9 cellular contexts compared by ENCODE assay signal in genomic region chr7:148912758-148913541, GRCh38. TPM values are rescaled to one million over a fixed set of nuclear protein-coding genes. Genes with fewer than 3 reads are reported as not detected.
DNase-seq lines count a peak whose midpoint lies in the region; ATAC-seq, FAIRE-seq and TF ChIP-seq lines count a peak whose summit lies in the region.
"Had no signal": no experiment of that assay in that cellular context is flagged by ENCODE, and none has a peak within 500 bp of the region (broad histone marks: within the 10 kb centered on the region; RNA-seq: fewer than 3 reads in every experiment).

No MANE protein-coding gene starts in this region.

- TF ChIP-seq EP300 in GM12878 (IDR thresholded peaks at IDR 0.05; ENCODE audit: borderline replicate concordance in 1 of 2, control insufficient read depth in 1 of 2, low read depth in 2 of 2, low read length in 2 of 2) (peak; percentile 43 to 83; a peak in 2 of 4 replicates), suprapubic skin (IDR thresholded peaks at IDR 0.05) (no peak)

- H3K4me1 Mint-ChIP-seq in mesothelial cell of epicardium (peaks cover 17% of the 10 kb centered on the region), osteocyte (ENCODE audit: unreplicated experiment) (peaks cover 24% of the 10 kb centered on the region)

- TF ChIP-seq POLR2A in GM12878 (IDR thresholded peaks at IDR 0.05; ENCODE audit: low read depth, low read length) (no peak), suprapubic skin (IDR thresholded peaks at IDR 0.05) (no peak)

- RAD21 ChIA-PET in GM12878 (lab: Charles Lee; ENCODE audit: unreplicated experiment), result interaction anchor here (0.9 kb wide), 1 partner anchor 39 kb away, joined by 3 read pairs; no protein-coding TSS in a partner anchor

- H3K4me3 ChIP-seq in GM12865 (ENCODE audit: low read depth, low read length), result no peak overlapping the region
- no peak overlapping the region for H3K4me3 ChIP-seq in Loucy (ENCODE audit: low read length, poor library complexity, severe bottlenecking)
- H3K4me3 ChIP-seq in GM12878, result no peak overlapping the region
- H3K4me3 ChIP-seq in suprapubic skin, result no peak overlapping the region

- H3K9me2 ChIP-seq in Loucy (replicated peaks; ENCODE audit: low read depth, low read length), result no peaks in the 10 kb centered on the region

- no peaks in the 10 kb centered on the region for H3K36me3 ChIP-seq in Loucy (ENCODE audit: insufficient read depth, low read length)
- no peaks in the 10 kb centered on the region for H3K36me3 ChIP-seq in GM12878 (ENCODE audit: control insufficient read depth in 2 of 2, insufficient read depth in 2 of 2, low read length in 1 of 2)
- H3K36me3 ChIP-seq in suprapubic skin, result no peaks in the 10 kb centered on the region

- FAIRE-seq in GM12878 (lab: Jason Lieb, UNC), result peak; percentile 79

- POLR2A ChIA-PET in GM12878 (lab: Charles Lee), result no interaction called here

- peaks cover 11% of the 10 kb centered on the region for H3K4me1 ChIP-seq in Loucy (ENCODE audit: insufficient read depth, low read length, poor library complexity, severe bottlenecking)
- peaks cover 35% of the 10 kb centered on the region for H3K4me1 ChIP-seq in GM12878 (ENCODE audit: control insufficient read depth, insufficient read depth, low read length)
- H3K4me1 ChIP-seq in suprapubic skin, result peaks cover 4% of the 10 kb centered on the region

- H4K20me1 ChIP-seq in Loucy (ENCODE audit: insufficient read depth, low read length, poor library complexity, severe bottlenecking), result no peaks in the 10 kb centered on the region
- no peaks in the 10 kb centered on the region; the same call in 1 of the 2 replicates for H4K20me1 ChIP-seq in GM12878 (ENCODE audit: control insufficient read depth, insufficient read depth)

- H3K9me3 Mint-ChIP-seq in mesothelial cell of epicardium, result no peaks in the 10 kb centered on the region
- no peaks in the 10 kb centered on the region for H3K9me3 Mint-ChIP-seq in osteocyte (ENCODE audit: unreplicated experiment)

- SMC1A ChIA-PET in GM12878 (lab: Charles Lee; ENCODE audit: uncharacterized antibody, unreplicated experiment), result interaction anchor here (0.8 to 1.2 kb wide), 2 partner anchors 29 to 57 kb away, joined by 3 to 5 read pairs; no protein-coding TSS in a partner anchor

- CTCF ChIA-PET in GM12878 (lab: Yijun Ruan, JAX), result interaction anchor here (0.7 to 1.2 kb wide), 5 partner anchors 25 to 337 kb away, joined by 3 read pairs; no protein-coding TSS in a partner anchor

- H3K4me2 ChIP-seq in Loucy (ENCODE audit: low read depth, low read length, poor library complexity, severe bottlenecking), result peak overlapping the region; percentile 45
- H3K4me2 ChIP-seq in GM12878 (ENCODE audit: control insufficient read depth, insufficient read depth), result peak overlapping the region; percentile 12; the same call in 1 of the 2 replicates

- H3F3A ChIP-seq in Loucy (ENCODE audit: low read depth), result no peaks in the 10 kb centered on the region

- ATAC-seq in GM21717 (IDR thresholded peaks at IDR 0.05; ENCODE audit: unreplicated experiment), result peak; percentile 42
- peak; percentile 77 for ATAC-seq in GM12878

- H3K36me3 Mint-ChIP-seq in mesothelial cell of epicardium, result no peaks in the 10 kb centered on the region
- no peaks in the 10 kb centered on the region for H3K36me3 Mint-ChIP-seq in osteocyte (ENCODE audit: unreplicated experiment)

- DNase-seq in GM12865 (ENCODE audit: low read depth) (peak; percentile 75), GM12878 (ENCODE audit: low read depth, low spot score) (peak; percentile 57), mesothelial cell of epicardium (ENCODE audit: low spot score in 2 of 2, unreplicated experiment in 2 of 2) (no peak), osteocyte (ENCODE audit: extremely low spot score, unreplicated experiment) (no peak), iPS-NIHi11 (ENCODE audit: low spot score) (no peak), suprapubic skin (ENCODE audit: low spot score in 2 of 2) (no peak)
- DNase-seq: hippocampal formation had no signal

- TF ChIP-seq RAD21 in GM12878 (IDR thresholded peaks at IDR 0.05; ENCODE audit: insufficient read depth, low read depth, low read length), result no peak

- TF ChIP-seq CTCF in GM12865 (IDR thresholded peaks at IDR 0.05; ENCODE audit: insufficient read depth, low read depth, low read length, missing control alignments) (no peak), Loucy (conservative IDR thresholded peaks at IDR 0.05; ENCODE audit: low read length) (no peak), GM12878 (IDR thresholded peaks at IDR 0.05 in 2 of 3, conservative IDR thresholded peaks at IDR 0.05 in 1 of 3; ENCODE audit: control insufficient read depth in 2 of 3, extremely low read depth in 1 of 3, insufficient read depth in 1 of 3, low read depth in 3 of 3, low read length in 3 of 3) (no peak), mesothelial cell of epicardium (IDR thresholded peaks at IDR 0.05; ENCODE audit: unreplicated experiment) (no peak), osteocyte (IDR thresholded peaks at IDR 0.05) (no peak), suprapubic skin (IDR thresholded peaks at IDR 0.05) (no peak)

- H3K9me3 ChIP-seq in Loucy (ENCODE audit: insufficient read depth, low read depth, low read length), result no peaks in the 10 kb centered on the region
- no peaks in the 10 kb centered on the region for H3K9me3 ChIP-seq in GM12878 (replicated peaks; ENCODE audit: control insufficient read depth, insufficient read depth, low read length)
- H3K9me3 ChIP-seq in suprapubic skin, result no peaks in the 10 kb centered on the region

- no TSS peak for BruUV-seq in GM12878 (replicated peaks; lab: Mats Ljungman, UMichigan)

- H3K27me3 ChIP-seq in Loucy (ENCODE audit: insufficient read depth, low read length, poor library complexity, severe bottlenecking) (peaks cover 29% of the 10 kb centered on the region), GM12878 (replicated peaks in 1 of 2; ENCODE audit: control insufficient read depth in 2 of 2, insufficient read depth in 2 of 2, low read length in 1 of 2) (peaks cover 0 to 3% of the 10 kb centered on the region in 2 experiments; a peak in 3 of 4 replicates), suprapubic skin (no peaks in the 10 kb centered on the region)

- H3K27me3 Mint-ChIP-seq in mesothelial cell of epicardium (ENCODE audit: low read depth) (peaks cover 26% of the 10 kb centered on the region), osteocyte (ENCODE audit: unreplicated experiment) (peaks cover 20% of the 10 kb centered on the region)

- no peak overlapping the region for H3K4me3 Mint-ChIP-seq in mesothelial cell of epicardium
- no peak overlapping the region for H3K4me3 Mint-ChIP-seq in osteocyte (ENCODE audit: unreplicated experiment)

- no peak overlapping the region for H2AFZ ChIP-seq in Loucy (ENCODE audit: low read length)
- no peak overlapping the region for H2AFZ ChIP-seq in GM12878 (ENCODE audit: control insufficient read depth, low read depth, low read length)

- intact Hi-C loops in GM12878 (cut with micrococcal nuclease; ENCODE audit: unreplicated experiment), result no loop called here

- H3K9ac ChIP-seq in Loucy (ENCODE audit: low read depth, low read length, poor library complexity, severe bottlenecking) (no peak overlapping the region), GM12878 (ENCODE audit: control insufficient read depth, insufficient read depth, low read length) (no peak overlapping the region)

- in situ Hi-C loops in GM12878 (cut with MboI), result no loop called here

- H3K27ac ChIP-seq in GM12878 (ENCODE audit: control insufficient read depth, insufficient read depth) (no peak overlapping the region), suprapubic skin (no peak overlapping the region)

- H3K79me2 ChIP-seq in Loucy (ENCODE audit: insufficient read depth, low read length) (no peaks in the 10 kb centered on the region), GM12878 (ENCODE audit: control insufficient read depth, insufficient read depth, low read length) (no peaks in the 10 kb centered on the region)

- 17% methylated on average over 8 of the region's 8 CpGs for WGBS in GM12878 (ENCODE audit: insufficient coverage, insufficient replicate concordance, low lambda C conversion rate, missing lambda C conversion rate)
- WGBS in suprapubic skin, result 78% methylated on average over 8 of the region's 8 CpGs

- H3K27ac Mint-ChIP-seq in mesothelial cell of epicardium (no peak overlapping the region), osteocyte (ENCODE audit: unreplicated experiment) (no peak overlapping the region)

TF ChIP-seq in GM12878, 131 proteins besides CTCF, POLR2A, EP300 and RAD21 (continues in another document):
- TF ChIP-seq IKZF1 (conservative IDR thresholded peaks at IDR 0.05) (peak; percentile 34; the same call in 1 of the 2 replicates), MEF2B (IDR thresholded peaks at IDR 0.05; ENCODE audit: partially characterized antibody, poor library complexity, severe bottlenecking) (peak; percentile 52), MTA3 (IDR thresholded peaks at IDR 0.05; ENCODE audit: borderline replicate concordance, low read length) (peak; percentile 91; the same call in 1 of the 2 replicates), HDAC6 (IDR thresholded peaks at IDR 0.05; ENCODE audit: unreplicated experiment) (no peak), RAD51 (IDR thresholded peaks at IDR 0.05) (no peak), PML (IDR thresholded peaks at IDR 0.05; ENCODE audit: low read length) (peak; percentile 93), BHLHE40 (IDR thresholded peaks at IDR 0.05; ENCODE audit: borderline replicate concordance in 1 of 2, low read depth in 2 of 2, low read length in 1 of 2) (peak; percentile 26 to 56; a peak in 2 of 4 replicates), TCF3 (IDR thresholded peaks at IDR 0.05; ENCODE audit: borderline replicate concordance, insufficient read depth, low read depth, low read length) (peak; percentile 49; the same call in 1 of the 2 replicates)

RNA-seq across cellular contexts. Expression of gene EZH2, which starts 28.9 kb away (rescaled TPM):
- 74.5 and 78.5 TPM in 2 replicates for total RNA-seq in GM12878 (2013; cell fraction: nucleolus; rRNA removed)
- total RNA-seq in GM12878 (2014; rRNA removed), result 25.5 and 28.8 TPM in 2 replicates
- 29.5 and 31.6 TPM in 2 replicates for total RNA-seq in GM12878 (2014; rRNA removed; fragmentation: Illumina TruSeq; extraction: Trizol)
- total RNA-seq in GM12878 (2021), result 34.4 and 37.9 TPM in 2 replicates
- 25.2 TPM for polyA plus RNA-seq in GM12878 (2011; ENCODE audit: low read depth)
- 69.6 and 85.0 TPM in 2 replicates for polyA plus RNA-seq in GM12878 (2011; rRNA removed)
- polyA plus RNA-seq in GM12878 (2011; cell fraction: cytosol; rRNA removed), result 35.5 and 37.7 TPM in 2 replicates
- polyA plus RNA-seq in GM12878 (2011; cell fraction: nucleus; rRNA removed), result 144 and 148 TPM in 2 replicates
- 30.3 and 38.2 TPM in 2 replicates for polyA plus RNA-seq in GM12878 (2012)
- 51.0 and 60.9 TPM in 2 replicates for polyA plus RNA-seq in GM12878 (2014; fragmentation: Illumina TruSeq; extraction: Trizol)
- polyA plus RNA-seq in GM12878 (2014; fragmentation: Nextera tagmentation; extraction: Ambion mirVana), result 10 to 100 TPM; 19.4 to 20.2 TPM
- polyA plus RNA-seq in GM12878 (2014; rRNA removed), result 39.1 and 43.7 TPM in 2 replicates
- 10 to 100 TPM; 48.3 to 49.4 TPM for polyA plus RNA-seq in GM12878 (2016; fragmentation: Nextera tagmentation; extraction: Ambion mirVana)
- 34.8 and 35.1 TPM in 2 replicates for polyA minus RNA-seq in GM12878 (2011; rRNA and poly(A)+ RNA removed)
- polyA minus RNA-seq in GM12878 (2011; cell fraction: cytosol; rRNA and poly(A)+ RNA removed), result 13.8 and 17.4 TPM in 2 replicates
- 33.6 and 47.6 TPM in 2 replicates for polyA minus RNA-seq in GM12878 (2011; cell fraction: nucleus; rRNA and poly(A)+ RNA removed)
- 27.4 to 29.2 TPM (median 28.6 TPM) in 3 replicates for total RNA-seq in mesothelial cell of epicardium
- total RNA-seq in osteocyte, result 13.0 and 14.9 TPM in 2 replicates
- 10 to 100 TPM in 1 of 4 donors, 1 to 10 TPM in 3; 6.8 to 22.4 (median 8.2) TPM for total RNA-seq in suprapubic skin

Comparison
In these comparisons a context has a peak if more than half of its experiments do, and no peak if none do; other contexts are left out.
1. DNase-seq: peak in GM12865 (single experiment) and GM12878 (single experiment); none in mesothelial cell of epicardium (0 of 2), osteocyte (single experiment), iPS-NIHi11 (single experiment) and suprapubic skin (0 of 2).